ENCODE assay signal across 8 cellular contexts in genomic region chr1:165828103-165828558, GRCh38. TPM values are rescaled to one million over a fixed set of nuclear protein-coding genes. Genes with fewer than 3 reads are reported as not detected.
DNase-seq lines count a peak whose midpoint lies in the region; ATAC-seq and TF ChIP-seq lines count a peak whose summit lies in the region.

No MANE protein-coding gene starts in this region.

- peaks cover 10% of the 10 kb centered on the region for H3K27me3 Mint-ChIP-seq in activated CD8-positive, alpha-beta T cell treated with anti-CD3 and anti-CD28 coated beads, Interleukin-2, amount 10 ng/mL, durations not matched to agents 7 days and 5 days (ENCODE audit: low read depth)
- no peaks in the 10 kb centered on the region for H3K27me3 Mint-ChIP-seq in naive B cell
- no peaks in the 10 kb centered on the region for H3K27me3 Mint-ChIP-seq in stimulated activated naive CD8-positive, alpha-beta T cell treated with anti-CD3 and anti-CD28 coated beads, Interleukin-15, amount 100 ng/mL, for 72 hours

- peak overlapping the region; percentile 88 for H3K4me3 Mint-ChIP-seq in activated CD8-positive, alpha-beta T cell treated with anti-CD3 and anti-CD28 coated beads, Interleukin-2, amount 10 ng/mL, durations not matched to agents 7 days and 5 days
- peak overlapping the region; percentile 89 to 98 (median 94) for H3K4me3 Mint-ChIP-seq in naive B cell
- peak overlapping the region; percentile 91 to 96 for H3K4me3 Mint-ChIP-seq in stimulated activated naive CD8-positive, alpha-beta T cell treated with anti-CD3 and anti-CD28 coated beads, Interleukin-15, amount 100 ng/mL, for 72 hours

- CTCF ChIA-PET in activated CD8-positive, alpha-beta T cell treated with anti-CD3 and anti-CD28 coated beads, Interleukin-2, amount 10 ng/mL, durations not matched to agents 7 days and 5 days (lab: Charles Lee) = interaction anchor here (0.8 to 4.4 kb wide), 10 partner anchors 13 to 226 kb away, joined by 3 to 35 read pairs (median 4); partner anchors contain the start of gene TMCO1

- POLR2A ChIA-PET in activated CD8-positive, alpha-beta T cell treated with anti-CD3 and anti-CD28 coated beads, Interleukin-2, amount 10 ng/mL, durations not matched to agents 7 days and 5 days (lab: Charles Lee) = interaction anchor here (0.6 to 3.0 kb wide), 5 partner anchors 10 to 1597 kb away, joined by 3 to 25 read pairs (median 4); partner anchors contain the start of gene TMCO1

- peak overlapping the region; percentile 90 for H3K4me3 ChIP-seq in epithelial cell of proximal tubule (ENCODE audit: low read depth, low read length)

- no peaks in the 10 kb centered on the region for H3K9me3 Mint-ChIP-seq in activated CD8-positive, alpha-beta T cell treated with anti-CD3 and anti-CD28 coated beads, Interleukin-2, amount 10 ng/mL, durations not matched to agents 7 days and 5 days (ENCODE audit: insufficient read depth)
- H3K9me3 Mint-ChIP-seq in naive B cell = no peaks in the 10 kb centered on the region
- H3K9me3 Mint-ChIP-seq in stimulated activated naive CD8-positive, alpha-beta T cell treated with anti-CD3 and anti-CD28 coated beads, Interleukin-15, amount 100 ng/mL, for 72 hours = no peaks in the 10 kb centered on the region

- H3K4me1 Mint-ChIP-seq in activated CD8-positive, alpha-beta T cell treated with anti-CD3 and anti-CD28 coated beads, Interleukin-2, amount 10 ng/mL, durations not matched to agents 7 days and 5 days (ENCODE audit: low read depth) = peaks cover 23% of the 10 kb centered on the region
- peaks cover 13 to 24% (median 23%) of the 10 kb centered on the region in 3 donors for H3K4me1 Mint-ChIP-seq in naive B cell
- H3K4me1 Mint-ChIP-seq in stimulated activated naive CD8-positive, alpha-beta T cell treated with anti-CD3 and anti-CD28 coated beads, Interleukin-15, amount 100 ng/mL, for 72 hours = peaks cover 28% of the 10 kb centered on the region

- ATAC-seq in GM18858 (IDR thresholded peaks at IDR 0.05; ENCODE audit: unreplicated experiment) (peak; percentile 28), HG03060 (IDR thresholded peaks at IDR 0.05; ENCODE audit: low read depth, unreplicated experiment) (peak; percentile 20), naive B cell (ENCODE audit: low read depth in 2 of 2) (peak; percentile 61 to 62)
- ATAC-seq in activated CD8-positive, alpha-beta T cell treated with anti-CD3 and anti-CD28 coated beads, Interleukin-2, amount 10 ng/mL, durations not matched to agents 7 days and 5 days = peak; percentile 68
- peak; percentile 64 for ATAC-seq in stimulated activated naive CD8-positive, alpha-beta T cell treated with anti-CD3 and anti-CD28 coated beads, Interleukin-15, amount 100 ng/mL, for 72 hours

- peak; percentile 21 for TF ChIP-seq CTCF in epithelial cell of proximal tubule (conservative IDR thresholded peaks at IDR 0.05; ENCODE audit: low read depth, low read length)

- H3K36me3 Mint-ChIP-seq in activated CD8-positive, alpha-beta T cell treated with anti-CD3 and anti-CD28 coated beads, Interleukin-2, amount 10 ng/mL, durations not matched to agents 7 days and 5 days (ENCODE audit: low read depth) = peaks cover 6% of the 10 kb centered on the region
- no peaks in the 10 kb centered on the region for H3K36me3 Mint-ChIP-seq in naive B cell

- H3K27ac Mint-ChIP-seq in activated CD8-positive, alpha-beta T cell treated with anti-CD3 and anti-CD28 coated beads, Interleukin-2, amount 10 ng/mL, durations not matched to agents 7 days and 5 days = peak overlapping the region; percentile 88
- H3K27ac Mint-ChIP-seq in naive B cell = peak overlapping the region; percentile 6 to 94 (median 90)
- H3K27ac Mint-ChIP-seq in stimulated activated naive CD8-positive, alpha-beta T cell treated with anti-CD3 and anti-CD28 coated beads, Interleukin-15, amount 100 ng/mL, for 72 hours = peak overlapping the region; percentile 97 to 98

- DNase-seq in AML-193 (lab: John Stamatoyannopoulos, UW) = peak; percentile 56 to 60
- peak; percentile 72 for DNase-seq in NCI-H446 (lab: John Stamatoyannopoulos, UW)
- DNase-seq in activated CD8-positive, alpha-beta T cell treated with anti-CD3 and anti-CD28 coated beads, Interleukin-2, amount 10 ng/mL, durations not matched to agents 7 days and 5 days = peak; percentile 53
- DNase-seq in epithelial cell of proximal tubule (ENCODE audit: low read depth) = no peak
- DNase-seq in naive B cell = peak; percentile 55
- peak; percentile 62 to 63 for DNase-seq in stimulated activated naive CD8-positive, alpha-beta T cell treated with anti-CD3 and anti-CD28 coated beads, Interleukin-15, amount 100 ng/mL, for 72 hours

RNA-seq across cellular contexts. Expression of gene UCK2, which starts 0.7 kb away (rescaled TPM):
- total RNA-seq in activated CD8-positive, alpha-beta T cell treated with anti-CD3 and anti-CD28 coated beads, Interleukin-2, amount 10 ng/mL, durations not matched to agents 7 days and 5 days = 10 to 100 TPM; 28.4 to 32.4 TPM
- total RNA-seq in epithelial cell of proximal tubule = 62.4 and 126 TPM in 2 replicates
- 10 to 100 TPM in 1 of 6 donors, 1 to 10 TPM in 5; 4.9 to 10.7 (median 7.7) TPM for polyA plus RNA-seq in naive B cell (ENCODE audit: low read depth in 6 of 6)

RNA-seq across cellular contexts. Expression of gene TMCO1, which starts 59.5 kb away (rescaled TPM):
- 10 to 100 TPM; 89.0 to 90.1 TPM for total RNA-seq in activated CD8-positive, alpha-beta T cell treated with anti-CD3 and anti-CD28 coated beads, Interleukin-2, amount 10 ng/mL, durations not matched to agents 7 days and 5 days
- total RNA-seq in epithelial cell of proximal tubule = 66.6 and 84.9 TPM in 2 replicates
- polyA plus RNA-seq in naive B cell (ENCODE audit: low read depth in 6 of 6) = 100 to 1,000 TPM in 1 of 6 donors, 10 to 100 TPM in 5; 69.5 to 102 (median 85.8) TPM
